In genomic region chr14:48925184-48925583, GRCh38 we compare ENCODE assay signal across 22 cellular contexts.
DNase-seq lines count a peak whose midpoint lies in the region; ATAC-seq, FAIRE-seq and TF ChIP-seq lines count a peak whose summit lies in the region.
"Had no signal": no experiment of that assay in that cellular context is flagged by ENCODE, and none has a peak within 500 bp of the region (broad histone marks: within the 10 kb centered on the region; RNA-seq: fewer than 3 reads in every experiment).

No MANE protein-coding gene starts in this region.

- DNase-seq in NCI-H446 treated with DMSO at 0.1 percent for 48 hours (lab: John Stamatoyannopoulos, UW) = peak; percentile 9
- peak in 23 of 42 donors; percentile 5 to 51 (median 17) for DNase-seq in head of caudate nucleus
- peak; percentile 50 for DNase-seq in medulla oblongata (ENCODE audit: extremely low spot score)
- peak; percentile 60 for DNase-seq in small intestine
- DNase-seq in activated CD8-positive, alpha-beta memory T cell treated with anti-CD3 and anti-CD28 coated beads, Interleukin-2, amount 10 ng/mL, durations not matched to agents 7 days and 5 days = no peak
- no peak for DNase-seq in natural killer cell
- no peak for DNase-seq in NCI-H748 (lab: John Stamatoyannopoulos, UW; ENCODE audit: unreplicated experiment)
- no peak for DNase-seq in HUDEP-2 (lab: John Stamatoyannopoulos, UW; ENCODE audit: unreplicated experiment in 76 of 76)
- DNase-seq: Caco-2; CD4-positive, CD25-positive, alpha-beta regulatory T cell; CD8-positive, alpha-beta T cell; DMS153; DND-41; GDM1; H9 had no signal

- ATAC-seq in activated CD8-positive, alpha-beta memory T cell treated with anti-CD3 and anti-CD28 coated beads, Interleukin-2, amount 10 ng/mL, durations not matched to agents 7 days and 5 days = no peak
- ATAC-seq in natural killer cell = no peak
- ATAC-seq: CD8-positive, alpha-beta T cell; GM12878; GM23338; HCT116 had no signal

- H3K4me3 ChIP-seq in small intestine (ENCODE audit: low read depth in 1 of 2, low read length in 2 of 2) = no peak overlapping the region
- H3K4me3 ChIP-seq: BLaER1, GM12878, GM23338 had no signal

- WGBS in small intestine, 3 donors = 11 to 66% (median 45%) methylated on average over 6 of the region's 6 CpGs

- no peaks in the 10 kb centered on the region for H3K36me3 ChIP-seq in small intestine (ENCODE audit: control insufficient read depth in 2 of 2, insufficient read depth in 2 of 2, low read length in 2 of 2)
- H3K36me3 ChIP-seq: BLaER1 had no signal

- intact Hi-C loops in head of caudate nucleus (cut with DNase I) (no loop called here), natural killer cell (cut with micrococcal nuclease) (no loop called here)

- no peaks in the 10 kb centered on the region for H3K36me3 Mint-ChIP-seq in activated CD8-positive, alpha-beta memory T cell treated with anti-CD3 and anti-CD28 coated beads, Interleukin-2, amount 10 ng/mL, durations not matched to agents 7 days and 5 days
- H3K36me3 Mint-ChIP-seq in natural killer cell = no peaks in the 10 kb centered on the region
- H3K36me3 Mint-ChIP-seq: CD4-positive, CD25-positive, alpha-beta regulatory T cell; CD8-positive, alpha-beta T cell had no signal

- no peak overlapping the region for H3K27ac ChIP-seq in small intestine (ENCODE audit: low read depth in 1 of 2, low read length in 1 of 2)
- H3K27ac ChIP-seq: BLaER1, C4-2B had no signal

- H3K4me3 Mint-ChIP-seq in activated CD8-positive, alpha-beta memory T cell treated with anti-CD3 and anti-CD28 coated beads, Interleukin-2, amount 10 ng/mL, durations not matched to agents 7 days and 5 days = no peak overlapping the region
- no peak overlapping the region for H3K4me3 Mint-ChIP-seq in natural killer cell
- H3K4me3 Mint-ChIP-seq: B cell; CD4-positive, CD25-positive, alpha-beta regulatory T cell; CD8-positive, alpha-beta T cell; GM23338; H9 had no signal

- no peaks in the 10 kb centered on the region for H3K27me3 ChIP-seq in small intestine (ENCODE audit: control insufficient read depth in 2 of 2, insufficient read depth in 2 of 2, low read length in 2 of 2)
- H3K27me3 ChIP-seq: BLaER1 had no signal

- CTCF ChIA-PET in activated CD8-positive, alpha-beta memory T cell treated with anti-CD3 and anti-CD28 coated beads, Interleukin-2, amount 10 ng/mL, durations not matched to agents 7 days and 5 days (lab: Charles Lee) = no interaction called here

- no peaks in the 10 kb centered on the region for H3K9me3 ChIP-seq in small intestine (ENCODE audit: control insufficient read depth, low read depth)
- H3K9me3 ChIP-seq: BLaER1, Caco-2 had no signal

- no peaks in the 10 kb centered on the region for H3K27me3 Mint-ChIP-seq in activated CD8-positive, alpha-beta memory T cell treated with anti-CD3 and anti-CD28 coated beads, Interleukin-2, amount 10 ng/mL, durations not matched to agents 7 days and 5 days
- no peaks in the 10 kb centered on the region for H3K27me3 Mint-ChIP-seq in natural killer cell (ENCODE audit: low read depth in 2 of 2)
- H3K27me3 Mint-ChIP-seq: B cell; CD4-positive, CD25-positive, alpha-beta regulatory T cell had no signal

- TF ChIP-seq CTCF in natural killer cell (IDR thresholded peaks at IDR 0.05) = no peak

- H3K27ac Mint-ChIP-seq in activated CD8-positive, alpha-beta memory T cell treated with anti-CD3 and anti-CD28 coated beads, Interleukin-2, amount 10 ng/mL, durations not matched to agents 7 days and 5 days = no peak overlapping the region
- no peak overlapping the region for H3K27ac Mint-ChIP-seq in natural killer cell
- H3K27ac Mint-ChIP-seq: B cell; CD4-positive, CD25-positive, alpha-beta regulatory T cell; CD8-positive, alpha-beta T cell; GM23338; H9 had no signal

- H3K9me3 Mint-ChIP-seq in activated CD8-positive, alpha-beta memory T cell treated with anti-CD3 and anti-CD28 coated beads, Interleukin-2, amount 10 ng/mL, durations not matched to agents 7 days and 5 days (ENCODE audit: low read depth) = peaks cover 5% of the 10 kb centered on the region
- peaks cover 0 to 5% of the 10 kb centered on the region in 2 donors for H3K9me3 Mint-ChIP-seq in natural killer cell
- H3K9me3 Mint-ChIP-seq: CD8-positive, alpha-beta T cell; GM23338; H9 had no signal

- no peak for FAIRE-seq in small intestine (lab: Jason Lieb, UNC)
- FAIRE-seq: GM12878, GM19239 had no signal

- no peaks in the 10 kb centered on the region for H3K4me1 Mint-ChIP-seq in activated CD8-positive, alpha-beta memory T cell treated with anti-CD3 and anti-CD28 coated beads, Interleukin-2, amount 10 ng/mL, durations not matched to agents 7 days and 5 days
- H3K4me1 Mint-ChIP-seq in natural killer cell = no peaks in the 10 kb centered on the region
- H3K4me1 Mint-ChIP-seq: B cell; CD4-positive, CD25-positive, alpha-beta regulatory T cell; H9 had no signal

- H3K4me1 ChIP-seq in small intestine (ENCODE audit: control insufficient read depth in 2 of 2, insufficient read depth in 1 of 2, low read depth in 1 of 2, low read length in 1 of 2) = no peaks in the 10 kb centered on the region
- H3K4me1 ChIP-seq: BLaER1, Caco-2 had no signal

Comparison
In these comparisons a context has a peak if more than half of its experiments do, and no peak if none do; other contexts are left out.
1. DNase-seq: peak in NCI-H446 treated with DMSO at 0.1 percent for 48 hours (single experiment), head of caudate nucleus (23 of 42), medulla oblongata (single experiment) and small intestine (single experiment); none in activated CD8-positive, alpha-beta memory T cell treated with anti-CD3 and anti-CD28 coated beads, Interleukin-2, amount 10 ng/mL, durations not matched to agents 7 days and 5 days (single experiment), natural killer cell (single experiment), NCI-H748 (single experiment) and HUDEP-2 (0 of 76).